Comparison of ENCODE assay signal across 8 cellular contexts in the genomic region with DNA sequence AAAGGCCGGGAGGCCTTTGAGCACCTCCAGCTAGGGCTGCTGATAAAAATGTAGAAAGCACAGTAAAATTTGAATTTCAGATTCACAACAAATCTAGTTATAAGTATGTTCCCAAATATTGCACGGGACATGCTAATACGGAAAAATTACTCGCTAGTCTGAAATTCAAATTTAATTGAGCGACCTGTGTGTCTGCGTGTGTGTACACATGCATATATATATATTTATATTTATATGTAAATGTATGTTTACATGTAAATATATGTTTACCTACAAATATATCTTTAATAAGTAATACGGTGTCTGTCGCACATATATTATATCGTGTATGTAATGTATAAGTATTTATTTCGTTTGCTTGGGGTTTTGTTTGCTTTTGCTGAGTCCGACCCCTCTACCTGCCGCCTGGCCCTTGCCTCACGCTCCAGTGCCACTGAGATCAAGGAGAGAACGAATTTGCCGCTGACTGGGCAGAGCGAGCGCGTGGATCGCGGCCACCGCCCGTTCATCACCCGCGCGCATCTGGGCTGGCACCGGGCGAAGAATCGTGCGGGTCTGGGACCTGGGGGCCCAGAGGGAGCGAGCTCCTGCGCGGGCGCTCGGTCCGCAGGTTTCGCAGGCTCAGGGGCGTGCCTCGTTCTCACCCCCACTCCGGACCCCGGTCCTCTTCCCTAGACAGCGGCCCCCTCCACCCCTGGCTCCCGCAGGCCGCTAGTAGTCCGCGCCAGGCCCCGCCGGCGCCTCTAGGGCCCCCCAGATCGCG. TPM values are rescaled to one million over a fixed set of nuclear protein-coding genes. Genes with fewer than 3 reads are reported as not detected.
A peak's percentile ranks its signal among the peaks of the same experiment; 100 is the strongest.
DNase-seq lines count a peak whose midpoint lies in the region; ATAC-seq and TF ChIP-seq lines count a peak whose summit lies in the region.

No MANE protein-coding gene starts in this region.

- peak overlapping the region; percentile 65; the same call in 1 of the 2 replicates for H3K9ac ChIP-seq in DND-41 (ENCODE audit: low read depth, low read length)

- peaks cover 21% of the 10 kb centered on the region for H3K4me1 Mint-ChIP-seq in osteocyte (ENCODE audit: unreplicated experiment)

- peaks cover 7% of the 10 kb centered on the region; the same call in 1 of the 2 replicates for H4K20me1 ChIP-seq in DND-41 (ENCODE audit: insufficient read depth, low read length)

- peaks cover 37% of the 10 kb centered on the region for H3K27me3 Mint-ChIP-seq in osteocyte (ENCODE audit: unreplicated experiment)

- peak overlapping the region; percentile 64; the same call in 1 of the 2 replicates for H2AFZ ChIP-seq in DND-41 (ENCODE audit: low read depth, low read length)

- H3K9me3 ChIP-seq in DND-41 (ENCODE audit: insufficient read depth, low read length, severe bottlenecking) = no peaks in the 10 kb centered on the region
- no peaks in the 10 kb centered on the region for H3K9me3 ChIP-seq in Peyer's patch
- H3K9me3 ChIP-seq in esophagus squamous epithelium = no peaks in the 10 kb centered on the region

- peaks cover 54% of the 10 kb centered on the region for H3K4me1 ChIP-seq in DND-41 (ENCODE audit: insufficient read depth, low read length)
- H3K4me1 ChIP-seq in Peyer's patch = peaks cover 0 to 43% (median 25%) of the 10 kb centered on the region in 4 donors
- peaks cover 29 to 52% (median 37%) of the 10 kb centered on the region in 3 donors for H3K4me1 ChIP-seq in esophagus squamous epithelium

- peaks cover 9% of the 10 kb centered on the region for H3K36me3 Mint-ChIP-seq in osteocyte (ENCODE audit: unreplicated experiment)

- no peak overlapping the region for H3K27ac ChIP-seq in DND-41 (ENCODE audit: low read length)
- no peak overlapping the region for H3K27ac ChIP-seq in Peyer's patch
- no peak overlapping the region for H3K27ac ChIP-seq in esophagus squamous epithelium

- no peaks in the 10 kb centered on the region for H3K9me3 Mint-ChIP-seq in osteocyte (ENCODE audit: unreplicated experiment)

- peak overlapping the region; percentile 71 for H3K4me3 Mint-ChIP-seq in osteocyte (ENCODE audit: unreplicated experiment)

- H3K27me3 ChIP-seq in DND-41 (ENCODE audit: insufficient read depth, low read length, poor library complexity) = no peaks in the 10 kb centered on the region
- peaks cover 0 to 35% of the 10 kb centered on the region in 2 donors for H3K27me3 ChIP-seq in Peyer's patch
- peaks cover 12 to 54% (median 20%) of the 10 kb centered on the region in 4 donors for H3K27me3 ChIP-seq in esophagus squamous epithelium

- peaks cover 82% of the 10 kb centered on the region for H3K79me2 ChIP-seq in DND-41 (ENCODE audit: insufficient read depth, low read length)

- no peak overlapping the region for H3K27ac Mint-ChIP-seq in osteocyte (ENCODE audit: unreplicated experiment)

- DNase-seq in DND-41 (no peak), Peyer's patch (peak in 1 of 3 donors; percentile 46), esophagus squamous epithelium (lab: John Stamatoyannopoulos, UW) (no peak), osteocyte (ENCODE audit: extremely low spot score, unreplicated experiment) (no peak), DMS79 treated with DMSO at 0.1 percent for 48 hours (lab: John Stamatoyannopoulos, UW) (no peak), NCI-H82 (lab: John Stamatoyannopoulos, UW) (no peak), NCI-H2081 treated with DMSO at 0.1 percent for 48 hours (lab: John Stamatoyannopoulos, UW) (no peak)

- no peak for TF ChIP-seq CTCF in DND-41 (IDR thresholded peaks at IDR 0.05; ENCODE audit: borderline replicate concordance, extremely low read depth, low read length, poor library complexity, severe bottlenecking)
- no peak for TF ChIP-seq CTCF in Peyer's patch (IDR thresholded peaks at IDR 0.05)
- TF ChIP-seq CTCF in esophagus squamous epithelium (IDR thresholded peaks at IDR 0.05) = no peak
- no peak for TF ChIP-seq CTCF in osteocyte (IDR thresholded peaks at IDR 0.05)

- no peak for ATAC-seq in DND-41 (ENCODE audit: insufficient read depth, low read depth)
- no peak for ATAC-seq in GM21529 (IDR thresholded peaks at IDR 0.05; ENCODE audit: unreplicated experiment)

- peak overlapping the region; percentile 75 for H3K4me2 ChIP-seq in DND-41 (ENCODE audit: insufficient read depth, low read length)

- 26% methylated on average over 18 to 29 of the region's 50 CpGs for WGBS in esophagus squamous epithelium, 2 donors

- peaks cover 34% of the 10 kb centered on the region for H3K36me3 ChIP-seq in DND-41 (ENCODE audit: insufficient read depth, low read length)
- H3K36me3 ChIP-seq in Peyer's patch = peaks cover 0 to 21% (median 0%) of the 10 kb centered on the region in 3 donors
- H3K36me3 ChIP-seq in esophagus squamous epithelium = peaks cover 0 to 26% (median 16%) of the 10 kb centered on the region in 3 donors

- intact Hi-C loops in esophagus squamous epithelium (cut with DNase I) = no loop called here

- TF ChIP-seq POLR2A in Peyer's patch (IDR thresholded peaks at IDR 0.05) = no peak
- TF ChIP-seq POLR2A in esophagus squamous epithelium (IDR thresholded peaks at IDR 0.05) = no peak

- H3K4me3 ChIP-seq in DND-41 (ENCODE audit: low read depth in 1 of 2, low read length in 2 of 2) (peak overlapping the region in 1 of 2 experiments; percentile 88; a peak in 2 of 4 replicates), Peyer's patch (peak overlapping the region in 3 of 4 donors; percentile 83 to 98 (median 96)), esophagus squamous epithelium (peak overlapping the region; percentile 60 to 77 (median 70))

RNA-seq across cellular contexts. Expression of a gene that starts 0.5 kb away (rescaled TPM):
- total RNA-seq in Peyer's patch = 10 to 100 TPM; 34.3 to 71.1 (median 49.4) TPM
- 10 to 100 TPM in 2 of 4 donors, 1 to 10 TPM in 2; 7.6 to 17.2 (median 11.8) TPM for total RNA-seq in esophagus squamous epithelium
- total RNA-seq in osteocyte = 20.1 and 20.5 TPM in 2 replicates

RNA-seq across cellular contexts. Expression of a gene that starts 1.9 kb away (rescaled TPM):
- total RNA-seq in Peyer's patch (under 1 TPM in 1 of 4 donors, not detected in 3; 0.38 TPM), esophagus squamous epithelium (1 to 10 TPM; 4.9 to 8.8 (median 7.0) TPM), osteocyte (0.16 and 0.24 TPM in 2 replicates)

RNA-seq across cellular contexts. Expression of a gene that starts 25.6 kb away (rescaled TPM):
- 10 to 100 TPM; 16.5 to 93.9 (median 71.3) TPM for total RNA-seq in Peyer's patch
- 10 to 100 TPM; 27.9 to 44.7 (median 33.2) TPM for total RNA-seq in esophagus squamous epithelium
- 49.1 and 49.5 TPM in 2 replicates for total RNA-seq in osteocyte

RNA-seq across cellular contexts. Expression of a gene that starts 39.1 kb away (rescaled TPM):
- 10 to 100 TPM in 2 of 4 donors, 1 to 10 TPM in 2; 2.5 to 61.1 (median 11.1) TPM for total RNA-seq in Peyer's patch
- 10 to 100 TPM in 3 of 4 donors, 1 to 10 TPM in 1; 8.8 to 27.1 (median 16.8) TPM for total RNA-seq in esophagus squamous epithelium
- total RNA-seq in osteocyte = 255 and 262 TPM in 2 replicates
